In genomic region chr12:74499192-74499591, GRCh38 we compare ENCODE assay signal across 34 cellular contexts.
"Had no signal": no experiment of that assay in that cellular context is flagged by ENCODE, and none has a peak within 500 bp of the region (broad histone marks: within the 10 kb centered on the region; RNA-seq: fewer than 3 reads in every experiment).

No MANE protein-coding gene starts in this region.

- H3K27ac ChIP-seq: adrenal gland, body of pancreas, esophagus muscularis mucosa, gastroesophageal sphincter had no signal

- H3K36me3 ChIP-seq: adrenal gland, esophagus muscularis mucosa, gastroesophageal sphincter had no signal

- DNase-seq: activated CD4-positive, alpha-beta memory T cell treated with anti-CD3 and anti-CD28 coated beads for 36 hours; activated CD4-positive, alpha-beta T cell treated with anti-CD3 and anti-CD28 coated beads for 36 hours; activated CD4-positive, alpha-beta T cell treated with anti-CD3 and anti-CD28 coated beads, Interleukin-2, amount 10 ng/mL, durations not matched to agents 24 days and 14 days; activated CD4-positive, CD25-positive, alpha-beta regulatory T cell; activated CD4-positive, CD25-positive, alpha-beta regulatory T cell treated with anti-CD3 and anti-CD28 coated beads, Interleukin-2, amount 50 U/mL, for 72 hours; activated CD8-positive, alpha-beta memory T cell treated with anti-CD3 and anti-CD28 coated beads, Interleukin-2, amount 10 ng/mL, durations not matched to agents 7 days and 5 days; activated CD8-positive, alpha-beta memory T cell treated with anti-CD3 and anti-CD28 coated beads, Interleukin-2, amount 50 U/mL, for 4 hours; activated CD8-positive, alpha-beta T cell treated with anti-CD3 and anti-CD28 coated beads, Interleukin-2, amount 10 ng/mL, durations not matched to agents 7 days and 5 days; activated effector memory CD4-positive, alpha-beta T cell treated with anti-CD3 and anti-CD28 coated beads, Interleukin-2, amount 50 U/mL, for 16 hours; activated naive CD4-positive, alpha-beta T cell treated with anti-CD3 and anti-CD28 coated beads for 36 hours; activated naive CD8-positive, alpha-beta T cell treated with anti-CD3 and anti-CD28 coated beads for 36 hours; activated naive CD8-positive, alpha-beta T cell treated with anti-CD3 and anti-CD28 coated beads, Interleukin-2, amount 50 U/mL, for 24 hours; activated T-cell treated with anti-CD3 and anti-CD28 coated beads, Interleukin-2, amount 50 U/mL, for 1 hour; activated T-cell treated with anti-CD3 and anti-CD28 coated beads, Interleukin-2, amount 50 U/mL, for 48 hours; adrenal gland; amygdala; aorta; body of pancreas; caudate nucleus; cortex of kidney; dermis blood vessel endothelial cell; effector CD4-positive, alpha-beta T cell; effector memory CD8-positive, alpha-beta T cell; erythroblast; foreskin melanocyte; T-helper 1 cell; T-helper 17 cell; T1000 had no signal

- H3K4me3 ChIP-seq: adrenal gland, body of pancreas, esophagus muscularis mucosa, gastroesophageal sphincter had no signal

- ATAC-seq: activated CD4-positive, alpha-beta T cell treated with anti-CD3 and anti-CD28 coated beads for 36 hours; activated CD8-positive, alpha-beta memory T cell treated with anti-CD3 and anti-CD28 coated beads, Interleukin-2, amount 10 ng/mL, durations not matched to agents 7 days and 5 days; activated CD8-positive, alpha-beta T cell treated with anti-CD3 and anti-CD28 coated beads, Interleukin-2, amount 10 ng/mL, durations not matched to agents 7 days and 5 days; activated naive CD8-positive, alpha-beta T cell treated with anti-CD3 and anti-CD28 coated beads, Interleukin-2, amount 50 U/mL, for 24 hours; body of pancreas; effector memory CD8-positive, alpha-beta T cell; gastroesophageal sphincter; T-helper 17 cell had no signal

- H3K27me3 ChIP-seq: adrenal gland, body of pancreas, esophagus muscularis mucosa, gastroesophageal sphincter had no signal

- H3K27me3 Mint-ChIP-seq: activated CD4-positive, alpha-beta memory T cell treated with anti-CD3 and anti-CD28 coated beads for 36 hours; activated CD4-positive, alpha-beta T cell treated with anti-CD3 and anti-CD28 coated beads, Interleukin-2, amount 10 ng/mL, durations not matched to agents 24 days and 14 days; activated CD8-positive, alpha-beta memory T cell treated with anti-CD3 and anti-CD28 coated beads, Interleukin-2, amount 10 ng/mL, durations not matched to agents 7 days and 5 days; activated naive CD4-positive, alpha-beta T cell treated with anti-CD3 and anti-CD28 coated beads, Interleukin-2, amount 50 U/mL, for 24 hours; activated naive CD8-positive, alpha-beta T cell treated with anti-CD3 and anti-CD28 coated beads for 36 hours; activated naive CD8-positive, alpha-beta T cell treated with anti-CD3 and anti-CD28 coated beads, Interleukin-2, amount 50 U/mL, for 24 hours; effector memory CD8-positive, alpha-beta T cell; T-helper 17 cell had no signal

- H3K9me3 Mint-ChIP-seq: activated CD4-positive, alpha-beta T cell treated with anti-CD3 and anti-CD28 coated beads, Interleukin-2, amount 10 ng/mL, durations not matched to agents 24 days and 14 days; activated T-helper 1 cell treated with anti-CD3 and anti-CD28 coated beads, Interleukin-12 subunit alpha, Interleukin-12 subunit beta, Interleukin-2, Interleukin-4 antibody, amounts not matched to agents 30 ng/mL and 10 ng/mL and 1 ng/mL, durations not matched to agents 14 hours and 24 hours and 36 hours; activated T-helper 2 cell treated with anti-CD3 and anti-CD28 coated beads, Interferon-gamma antibody, Interleukin-2, Interleukin-4, amounts not matched to agents 10 μg/mL and 5 μg/mL and 100 μg/mL, durations not matched to agents 14 hours and 24 hours and 36 hours; effector memory CD8-positive, alpha-beta T cell; T-helper 2 cell treated with Interferon-gamma antibody and Interleukin-4, amounts not matched to agents 5 μg/mL and 100 μg/mL, for 36 hours had no signal

- H3K4me3 Mint-ChIP-seq: activated CD4-positive, alpha-beta memory T cell treated with anti-CD3 and anti-CD28 coated beads for 36 hours; activated CD4-positive, alpha-beta T cell treated with anti-CD3 and anti-CD28 coated beads for 36 hours; activated CD4-positive, alpha-beta T cell treated with anti-CD3 and anti-CD28 coated beads, Interleukin-2, amount 10 ng/mL, durations not matched to agents 24 days and 14 days; activated CD8-positive, alpha-beta memory T cell treated with anti-CD3 and anti-CD28 coated beads, Interleukin-2, amount 10 ng/mL, durations not matched to agents 7 days and 5 days; activated CD8-positive, alpha-beta T cell treated with anti-CD3 and anti-CD28 coated beads, Interleukin-2, amount 10 ng/mL, durations not matched to agents 7 days and 5 days; activated naive CD4-positive, alpha-beta T cell treated with anti-CD3 and anti-CD28 coated beads for 36 hours; activated naive CD4-positive, alpha-beta T cell treated with anti-CD3 and anti-CD28 coated beads, Interleukin-2, amount 50 U/mL, for 24 hours; activated naive CD8-positive, alpha-beta T cell treated with anti-CD3 and anti-CD28 coated beads for 36 hours; activated naive CD8-positive, alpha-beta T cell treated with anti-CD3 and anti-CD28 coated beads, Interleukin-2, amount 50 U/mL, for 24 hours; activated T-helper 1 cell treated with anti-CD3 and anti-CD28 coated beads, Interleukin-12 subunit alpha, Interleukin-12 subunit beta, Interleukin-2, Interleukin-4 antibody, amounts not matched to agents 30 ng/mL and 10 ng/mL and 1 ng/mL, durations not matched to agents 14 hours and 24 hours and 36 hours; effector memory CD8-positive, alpha-beta T cell; T-helper 17 cell; T-helper 2 cell treated with Interferon-gamma antibody and Interleukin-4, amounts not matched to agents 5 μg/mL and 100 μg/mL, for 36 hours had no signal

- H3K4me1 ChIP-seq: adrenal gland, body of pancreas, esophagus muscularis mucosa, gastroesophageal sphincter had no signal

- H3K27ac Mint-ChIP-seq: activated CD4-positive, alpha-beta memory T cell treated with anti-CD3 and anti-CD28 coated beads for 36 hours; activated CD4-positive, alpha-beta T cell treated with anti-CD3 and anti-CD28 coated beads for 36 hours; activated CD4-positive, alpha-beta T cell treated with anti-CD3 and anti-CD28 coated beads, Interleukin-2, amount 10 ng/mL, durations not matched to agents 24 days and 14 days; activated CD8-positive, alpha-beta memory T cell treated with anti-CD3 and anti-CD28 coated beads, Interleukin-2, amount 10 ng/mL, durations not matched to agents 7 days and 5 days; activated CD8-positive, alpha-beta T cell treated with anti-CD3 and anti-CD28 coated beads, Interleukin-2, amount 10 ng/mL, durations not matched to agents 7 days and 5 days; activated naive CD4-positive, alpha-beta T cell treated with anti-CD3 and anti-CD28 coated beads for 36 hours; activated naive CD4-positive, alpha-beta T cell treated with anti-CD3 and anti-CD28 coated beads, Interleukin-2, amount 50 U/mL, for 24 hours; activated naive CD8-positive, alpha-beta T cell treated with anti-CD3 and anti-CD28 coated beads for 36 hours; activated naive CD8-positive, alpha-beta T cell treated with anti-CD3 and anti-CD28 coated beads, Interleukin-2, amount 50 U/mL, for 24 hours; activated T-helper 1 cell treated with anti-CD3 and anti-CD28 coated beads, Interleukin-12 subunit alpha, Interleukin-12 subunit beta, Interleukin-2, Interleukin-4 antibody, amounts not matched to agents 30 ng/mL and 10 ng/mL and 1 ng/mL, durations not matched to agents 14 hours and 24 hours and 36 hours; activated T-helper 2 cell treated with anti-CD3 and anti-CD28 coated beads, Interferon-gamma antibody, Interleukin-2, Interleukin-4, amounts not matched to agents 10 μg/mL and 5 μg/mL and 100 μg/mL, durations not matched to agents 14 hours and 24 hours and 36 hours; effector memory CD8-positive, alpha-beta T cell; T-helper 17 cell; T-helper 2 cell treated with Interferon-gamma antibody and Interleukin-4, amounts not matched to agents 5 μg/mL and 100 μg/mL, for 36 hours had no signal

- H3K4me1 Mint-ChIP-seq: activated CD4-positive, alpha-beta T cell treated with anti-CD3 and anti-CD28 coated beads for 36 hours; activated CD4-positive, alpha-beta T cell treated with anti-CD3 and anti-CD28 coated beads, Interleukin-2, amount 10 ng/mL, durations not matched to agents 24 days and 14 days; activated CD8-positive, alpha-beta memory T cell treated with anti-CD3 and anti-CD28 coated beads, Interleukin-2, amount 10 ng/mL, durations not matched to agents 7 days and 5 days; activated naive CD4-positive, alpha-beta T cell treated with anti-CD3 and anti-CD28 coated beads, Interleukin-2, amount 50 U/mL, for 24 hours; activated naive CD8-positive, alpha-beta T cell treated with anti-CD3 and anti-CD28 coated beads for 36 hours; activated naive CD8-positive, alpha-beta T cell treated with anti-CD3 and anti-CD28 coated beads, Interleukin-2, amount 50 U/mL, for 24 hours; T-helper 17 cell had no signal

- H3K9me3 ChIP-seq: adrenal gland, body of pancreas, esophagus muscularis mucosa, gastroesophageal sphincter had no signal

- H3K36me3 Mint-ChIP-seq: activated CD4-positive, alpha-beta memory T cell treated with anti-CD3 and anti-CD28 coated beads for 36 hours; activated CD8-positive, alpha-beta memory T cell treated with anti-CD3 and anti-CD28 coated beads, Interleukin-2, amount 10 ng/mL, durations not matched to agents 7 days and 5 days; activated naive CD4-positive, alpha-beta T cell treated with anti-CD3 and anti-CD28 coated beads, Interleukin-2, amount 50 U/mL, for 24 hours; activated naive CD8-positive, alpha-beta T cell treated with anti-CD3 and anti-CD28 coated beads for 36 hours had no signal
